Comparison of ENCODE assay signal across 2 cellular contexts in genomic region chr14:104794641-104795467, GRCh38.
TF ChIP-seq lines count a peak whose summit lies in the region.

No MANE protein-coding gene starts in this region.

TF ChIP-seq in HEK293, 187 proteins besides CTCF, POLR2A, EP300 and RAD21 (continued from another document):
- TF ChIP-seq ZBTB20 (tag by site-specific recombination; IDR thresholded peaks at IDR 0.05), result peak; percentile 89; the same call in 1 of the 2 replicates
- no peak for TF ChIP-seq ZNF157 (tag by site-specific recombination; IDR thresholded peaks at IDR 0.05)
- TF ChIP-seq ZNF292 (tag by site-specific recombination; IDR thresholded peaks at IDR 0.05; ENCODE audit: borderline replicate concordance, low read depth), result no peak
- TF ChIP-seq ZNF169 (tag by site-specific recombination; IDR thresholded peaks at IDR 0.05), result no peak
- TF ChIP-seq ZNF155 (tag by site-specific recombination; IDR thresholded peaks at IDR 0.05), result no peak
- TF ChIP-seq OVOL3 (tag by site-specific recombination; IDR thresholded peaks at IDR 0.05), result no peak
- peak; percentile 56; the same call in 1 of the 2 replicates for TF ChIP-seq ZBTB8A (tag by site-specific recombination; IDR thresholded peaks at IDR 0.05)
- TF ChIP-seq GLIS2 (tag by site-specific recombination; IDR thresholded peaks at IDR 0.05), result peak; percentile 70
- TF ChIP-seq BCL11B (tag by site-specific recombination; IDR thresholded peaks at IDR 0.05; ENCODE audit: low read depth), result 0 out of 2 replicates have a peak, but pooled peaks have one; percentile 36
- no peak for TF ChIP-seq KLF8 (tag by site-specific recombination; IDR thresholded peaks at IDR 0.05)
- no peak for TF ChIP-seq ZNF544 (tag by site-specific recombination; IDR thresholded peaks at IDR 0.05)
- TF ChIP-seq ZXDB (tag by site-specific recombination; IDR thresholded peaks at IDR 0.05), result peak; percentile 96
- TF ChIP-seq SP2 (tag by site-specific recombination; IDR thresholded peaks at IDR 0.05), result peak; percentile 75
- TF ChIP-seq ZNF629 (tag by site-specific recombination; IDR thresholded peaks at IDR 0.05), result no peak

TF ChIP-seq in endothelial cell of umbilical vein, 7 proteins besides CTCF, POLR2A, EP300 and RAD21 (continued from another document):
- TF ChIP-seq FOS (IDR thresholded peaks at IDR 0.05; ENCODE audit: borderline replicate concordance, insufficient read depth, low read length) (no peak), GATA2 (IDR thresholded peaks at IDR 0.05; ENCODE audit: insufficient read depth, insufficient read length, low read depth, low read length) (no peak), POLR2AphosphoS5 (IDR thresholded peaks at IDR 0.05; ENCODE audit: insufficient read depth, low read depth, low read length) (no peak)
TF ChIP-seq in endothelial cell of umbilical vein: peak in this region for 0.
